8 cellular contexts compared by ENCODE assay signal in genomic region chr5:74865293-74865798, GRCh38. TPM values are rescaled to one million over a fixed set of nuclear protein-coding genes. Genes with fewer than 3 reads are reported as not detected.
DNase-seq lines count a peak whose midpoint lies in the region; ATAC-seq and TF ChIP-seq lines count a peak whose summit lies in the region.

No MANE protein-coding gene starts in this region.

- no peaks in the 10 kb centered on the region for H3K27me3 ChIP-seq in endocrine pancreas (ENCODE audit: control insufficient read depth, insufficient read depth, low read length)

- H3K36me3 ChIP-seq in endocrine pancreas (ENCODE audit: control insufficient read depth, insufficient read depth, low read length) = no peaks in the 10 kb centered on the region

- DNase-seq in NCI-H748 (lab: John Stamatoyannopoulos, UW; ENCODE audit: unreplicated experiment) = peak; percentile 57
- DNase-seq in NCI-H748 treated with DMSO at 0.1 percent for 48 hours (lab: John Stamatoyannopoulos, UW) = no peak
- peak; percentile 47 for DNase-seq in NCI-H69 (lab: John Stamatoyannopoulos, UW)
- no peak for DNase-seq in neural crest cell (ENCODE audit: low read depth, low spot score)
- DNase-seq in epidermal melanocyte (ENCODE audit: insufficient read length, low spot score) = no peak
- no peak for DNase-seq in EL

- H3K9ac ChIP-seq in endocrine pancreas (ENCODE audit: control insufficient read depth, insufficient read depth, low read length) = peak overlapping the region; percentile 98

- no peak for TF ChIP-seq CTCF in neural crest cell (conservative IDR thresholded peaks at IDR 0.05)

- peaks cover 9% of the 10 kb centered on the region for H3K4me1 ChIP-seq in endocrine pancreas (ENCODE audit: control insufficient read depth, insufficient read depth, low read length)

- peaks cover 26% of the 10 kb centered on the region for H3K27me3 Mint-ChIP-seq in neural crest cell (ENCODE audit: low read depth)

- H3K9me3 ChIP-seq in endocrine pancreas (ENCODE audit: control insufficient read depth, low read length) = no peaks in the 10 kb centered on the region

- H3K36me3 Mint-ChIP-seq in neural crest cell (ENCODE audit: low read depth) = no peaks in the 10 kb centered on the region

- peaks cover 28% of the 10 kb centered on the region for H3K4me1 Mint-ChIP-seq in neural crest cell

- no peaks in the 10 kb centered on the region for H3K9me3 Mint-ChIP-seq in neural crest cell

- H3K4me3 ChIP-seq in endocrine pancreas (ENCODE audit: control insufficient read depth, insufficient read depth, low read length) = peak overlapping the region; percentile 92

- peak overlapping the region; percentile 31 for H3K27ac Mint-ChIP-seq in neural crest cell (ENCODE audit: unreplicated experiment)

- peak overlapping the region; percentile 92 for H3K4me3 Mint-ChIP-seq in neural crest cell

- no peak for ATAC-seq in GM21526 (IDR thresholded peaks at IDR 0.05; ENCODE audit: low FRiP score, unreplicated experiment)

RNA-seq across cellular contexts. Expression of gene FAM169A, which starts 0.8 kb away (rescaled TPM):
- 11.6 and 13.6 TPM in 2 replicates for total RNA-seq in neural crest cell

Comparison
In these comparisons a context has a peak if more than half of its experiments do, and no peak if none do; other contexts are left out.
1. DNase-seq: peak in NCI-H748 (single experiment) and NCI-H69 (single experiment); none in NCI-H748 treated with DMSO at 0.1 percent for 48 hours (single experiment), neural crest cell (single experiment), epidermal melanocyte (single experiment) and EL (single experiment).